1 cellular context compared by ENCODE assay signal in genomic region chr6:56649782-56650181, GRCh38.
TF ChIP-seq lines count a peak whose summit lies in the region.

No MANE protein-coding gene starts in this region.

TF ChIP-seq in GM23338, 12 proteins besides CTCF, POLR2A, EP300 and RAD21 (continued from another document):
- TF ChIP-seq REST (IDR thresholded peaks at IDR 0.05; ENCODE audit: unreplicated experiment) (no peak), ETS1 (IDR thresholded peaks at IDR 0.05) (no peak), JUNB (IDR thresholded peaks at IDR 0.05; ENCODE audit: unreplicated experiment) (no peak), CREB1 (CRISPR knock-in tag; IDR thresholded peaks at IDR 0.05; ENCODE audit: low read depth) (no peak)
